In the genomic region with DNA sequence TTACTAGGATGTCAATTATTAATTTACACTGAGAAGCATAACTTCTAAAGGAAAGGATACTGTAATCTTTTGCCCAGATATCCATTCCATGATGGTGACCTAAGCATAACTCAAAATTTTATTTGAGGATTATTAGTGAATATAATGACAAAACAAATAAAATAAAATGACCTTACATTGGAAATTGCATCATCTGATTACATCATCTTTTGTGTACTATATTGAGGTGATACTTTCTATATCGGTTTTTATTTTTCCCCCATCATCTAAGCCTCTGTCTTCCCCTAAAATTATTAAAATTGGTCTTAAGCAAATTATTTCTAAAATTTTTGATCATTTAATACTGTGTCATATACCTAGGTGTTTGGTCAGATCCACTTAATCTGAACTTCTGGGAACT, we compare ENCODE assay signal across 22 cellular contexts.
A peak's percentile ranks its signal among the peaks of the same experiment; 100 is the strongest.
DNase-seq lines count a peak whose midpoint lies in the region; ATAC-seq, FAIRE-seq and TF ChIP-seq lines count a peak whose summit lies in the region.
"Had no signal": no experiment of that assay in that cellular context is flagged by ENCODE, and none has a peak within 500 bp of the region (broad histone marks: within the 10 kb centered on the region; RNA-seq: fewer than 3 reads in every experiment).

No MANE protein-coding gene starts in this region.

- H3K4me2 ChIP-seq in IMR-90 (ENCODE audit: low read depth, low read length): no peak overlapping the region
- no peak overlapping the region for H3K4me2 ChIP-seq in GM12878 (ENCODE audit: control insufficient read depth, insufficient read depth)
- H3K4me2 ChIP-seq: BLaER1 had no signal

- SMC1A ChIA-PET in GM12878 (lab: Charles Lee; ENCODE audit: uncharacterized antibody, unreplicated experiment): interaction anchor here (0.9 kb wide), 1 partner anchor 130 kb away, joined by 3 read pairs; no protein-coding TSS in a partner anchor

- H2BK120ac ChIP-seq in IMR-90 (ENCODE audit: low read depth, low read length): no peak overlapping the region

- H4K8ac ChIP-seq in IMR-90 (ENCODE audit: low read depth in 2 of 2, low read length in 2 of 2): no peak overlapping the region

- H3K56ac ChIP-seq in IMR-90 (ENCODE audit: extremely low read depth, insufficient read depth, low read length): no peak overlapping the region

- H3K4me3 ChIP-seq in IMR-90 (ENCODE audit: insufficient read depth, low read depth, low read length) (no peak overlapping the region), GM12878 (no peak overlapping the region)
- no peak overlapping the region for H3K4me3 ChIP-seq in CD4-positive, alpha-beta memory T cell (ENCODE audit: low read length in 2 of 2)
- H3K4me3 ChIP-seq: BLaER1 had no signal

- H4K20me1 ChIP-seq in IMR-90 (ENCODE audit: insufficient read depth, low read length) (no peaks in the 10 kb centered on the region), GM12878 (ENCODE audit: control insufficient read depth, insufficient read depth) (no peaks in the 10 kb centered on the region)
- H4K20me1 ChIP-seq: BLaER1 had no signal

- BruUV-seq in IMR-90 (replicated peaks; lab: Mats Ljungman, UMichigan): no TSS peak
- BruUV-seq in GM12878 (replicated peaks; lab: Mats Ljungman, UMichigan): no TSS peak

- TF ChIP-seq POLR2A in IMR-90 (IDR thresholded peaks at IDR 0.05; ENCODE audit: low read depth, low read length) (no peak), GM12878 (IDR thresholded peaks at IDR 0.05; ENCODE audit: low read depth, low read length) (no peak)

- intact Hi-C loops in IMR-90 (cut with micrococcal nuclease): no loop called here
- intact Hi-C loops in GM12878 (cut with micrococcal nuclease; ENCODE audit: unreplicated experiment): no loop called here
- intact Hi-C loops in CD4-positive, alpha-beta memory T cell (cut with micrococcal nuclease): no loop called here

- no CpG with 5 or more reads among the region's 1 CpG for WGBS in IMR-90 (ENCODE audit: extremely low coverage in 2 of 2, insufficient read length in 1 of 2), 2 experiments
- WGBS in GM12878 (ENCODE audit: insufficient coverage, insufficient replicate concordance, low lambda C conversion rate, missing lambda C conversion rate): 50% methylated on average over 1 of the region's 1 CpG

- H3K27me3 Mint-ChIP-seq in CD4-positive, alpha-beta memory T cell: peaks cover 0 to 4% of the 10 kb centered on the region in 2 donors
- H3K27me3 Mint-ChIP-seq in immature natural killer cell (ENCODE audit: low read depth in 3 of 3): peaks cover 0 to 4% (median 0%) of the 10 kb centered on the region in 3 donors

- no peak overlapping the region for H2AK9ac ChIP-seq in IMR-90 (replicated peaks; ENCODE audit: low read depth, low read length, poor library complexity)

- no peaks in the 10 kb centered on the region for H3K9me1 ChIP-seq in IMR-90 (ENCODE audit: insufficient read depth, low read length)

- no peak overlapping the region; the same call in 2 of the 3 replicates for H2BK15ac ChIP-seq in IMR-90 (ENCODE audit: low read depth, low read length)

- H3K9ac ChIP-seq in IMR-90 (ENCODE audit: low read depth, low read length) (no peak overlapping the region), GM12878 (ENCODE audit: control insufficient read depth, insufficient read depth, low read length) (no peak overlapping the region)
- H3K9ac ChIP-seq: BLaER1 had no signal

- H3K14ac ChIP-seq in IMR-90 (replicated peaks; ENCODE audit: low read depth, low read length): no peak overlapping the region

- RAD21 ChIA-PET in GM12878 (lab: Charles Lee; ENCODE audit: unreplicated experiment): no interaction called here

- no peak overlapping the region for H4K5ac ChIP-seq in IMR-90 (ENCODE audit: low read depth, low read length)

- H3K4me1 ChIP-seq in IMR-90 (ENCODE audit: control insufficient read depth, insufficient read depth, low read length) (no peaks in the 10 kb centered on the region; the same call in 1 of the 2 replicates), GM12878 (ENCODE audit: control insufficient read depth, insufficient read depth, low read length) (peaks cover 8% of the 10 kb centered on the region)
- H3K4me1 ChIP-seq in CD4-positive, alpha-beta memory T cell (ENCODE audit: insufficient read depth, low read length): peaks cover 2% of the 10 kb centered on the region
- H3K4me1 ChIP-seq: BE2C, BLaER1, Caco-2 had no signal

- no peak overlapping the region for H4K91ac ChIP-seq in IMR-90 (ENCODE audit: insufficient read depth, low read depth, low read length)

- no peak overlapping the region for H3K4me3 Mint-ChIP-seq in CD4-positive, alpha-beta memory T cell
- H3K4me3 Mint-ChIP-seq in immature natural killer cell: no peak overlapping the region
- H3K4me3 Mint-ChIP-seq: CD14-positive monocyte; CD4-positive, CD25-positive, alpha-beta regulatory T cell; CD8-positive, alpha-beta T cell had no signal

- H2BK5ac ChIP-seq in IMR-90 (ENCODE audit: low read depth, low read length, poor library complexity, severe bottlenecking): no peak overlapping the region

- H3K79me2 ChIP-seq in GM12878 (ENCODE audit: control insufficient read depth, insufficient read depth, low read length): no peaks in the 10 kb centered on the region

- no peaks in the 10 kb centered on the region for H3K27me3 ChIP-seq in IMR-90 (ENCODE audit: control insufficient read depth, insufficient read depth, low read length)
- no peaks in the 10 kb centered on the region for H3K27me3 ChIP-seq in GM12878 (replicated peaks in 1 of 2; ENCODE audit: control insufficient read depth in 2 of 2, insufficient read depth in 2 of 2, low read length in 1 of 2)
- no peaks in the 10 kb centered on the region for H3K27me3 ChIP-seq in CD4-positive, alpha-beta memory T cell (ENCODE audit: insufficient read depth, low read length)
- H3K27me3 ChIP-seq: BE2C, BLaER1 had no signal

- no peak overlapping the region for H2BK20ac ChIP-seq in IMR-90 (ENCODE audit: low read depth, low read length)

- H3K36me3 ChIP-seq in IMR-90 (ENCODE audit: control insufficient read depth, insufficient read depth, low read length) (no peaks in the 10 kb centered on the region), GM12878 (ENCODE audit: control insufficient read depth in 2 of 2, insufficient read depth in 2 of 2, low read length in 1 of 2) (no peaks in the 10 kb centered on the region)
- no peaks in the 10 kb centered on the region for H3K36me3 ChIP-seq in CD4-positive, alpha-beta memory T cell (ENCODE audit: insufficient read depth, low read length)
- H3K36me3 ChIP-seq: BE2C, BLaER1 had no signal

- no peak overlapping the region for H3K27ac ChIP-seq in IMR-90 (ENCODE audit: insufficient read depth, low read length)
- no peak overlapping the region for H3K27ac ChIP-seq in GM12878 (ENCODE audit: control insufficient read depth, insufficient read depth)
- no peak overlapping the region for H3K27ac ChIP-seq in CD4-positive, alpha-beta memory T cell (ENCODE audit: low read depth, low read length)
- H3K27ac ChIP-seq: BLaER1 had no signal

- dilution Hi-C loops in IMR-90 (cut with HindIII; ENCODE audit: low sequenced_read_pairs, unreplicated experiment): no loop called here

- ATAC-seq in IMR-90 (ENCODE audit: low read depth) (no peak), GM12878 (no peak), HG03520 (IDR thresholded peaks at IDR 0.05; ENCODE audit: unreplicated experiment) (no peak)
- ATAC-seq: CD8-positive, alpha-beta T cell had no signal

- H3K36me3 Mint-ChIP-seq in CD4-positive, alpha-beta memory T cell: no peaks in the 10 kb centered on the region
- H3K36me3 Mint-ChIP-seq in immature natural killer cell: no peaks in the 10 kb centered on the region
- H3K36me3 Mint-ChIP-seq: CD14-positive monocyte; CD4-positive, CD25-positive, alpha-beta regulatory T cell; CD8-positive, alpha-beta T cell had no signal

- H2AFZ ChIP-seq in IMR-90 (replicated peaks; ENCODE audit: low read length, poor library complexity): no peak overlapping the region
- no peak overlapping the region for H2AFZ ChIP-seq in GM12878 (ENCODE audit: control insufficient read depth, low read depth, low read length)

- no peaks in the 10 kb centered on the region for H3K9me3 Mint-ChIP-seq in CD4-positive, alpha-beta memory T cell
- no peaks in the 10 kb centered on the region for H3K9me3 Mint-ChIP-seq in immature natural killer cell

- no peak overlapping the region for H2AK5ac ChIP-seq in IMR-90 (ENCODE audit: low read depth, low read length)

- TF ChIP-seq EP300 in GM12878 (IDR thresholded peaks at IDR 0.05; ENCODE audit: borderline replicate concordance in 1 of 2, control insufficient read depth in 1 of 2, low read depth in 2 of 2, low read length in 2 of 2): no peak

- H3K27ac Mint-ChIP-seq in CD4-positive, alpha-beta memory T cell: no peak overlapping the region
- H3K27ac Mint-ChIP-seq in immature natural killer cell: no peak overlapping the region
- H3K27ac Mint-ChIP-seq: CD14-positive monocyte; CD4-positive, CD25-positive, alpha-beta regulatory T cell; CD8-positive, alpha-beta T cell had no signal

- TF ChIP-seq CTCF in IMR-90 (conservative IDR thresholded peaks at IDR 0.05; ENCODE audit: low read depth, low read length) (no peak), GM12878 (IDR thresholded peaks at IDR 0.05 in 2 of 3, conservative IDR thresholded peaks at IDR 0.05 in 1 of 3; ENCODE audit: control insufficient read depth in 2 of 3, extremely low read depth in 1 of 3, insufficient read depth in 1 of 3, low read depth in 3 of 3, low read length in 3 of 3) (no peak)

- no peaks in the 10 kb centered on the region for H3K9me3 ChIP-seq in IMR-90 (ENCODE audit: control insufficient read depth, insufficient read depth, low read length)
- H3K9me3 ChIP-seq in GM12878 (replicated peaks; ENCODE audit: control insufficient read depth, insufficient read depth, low read length): no peaks in the 10 kb centered on the region
- H3K9me3 ChIP-seq in CD4-positive, alpha-beta memory T cell (ENCODE audit: control insufficient read depth in 1 of 2, low read length in 2 of 2): no peaks in the 10 kb centered on the region
- H3K9me3 ChIP-seq: BE2C, BLaER1, Caco-2 had no signal

- no peak overlapping the region for H3K23ac ChIP-seq in IMR-90 (ENCODE audit: low read depth, low read length)

- CTCF ChIA-PET in IMR-90 (lab: Yijun Ruan, JAX) (no interaction called here), GM12878 (lab: Yijun Ruan, JAX) (interaction anchor here (0.8 to 1.1 kb wide), 3 partner anchors 9 to 472 kb away, joined by 3 to 4 read pairs (median 3); no protein-coding TSS in a partner anchor)
- CTCF ChIA-PET in CD4-positive, alpha-beta memory T cell (lab: Charles Lee; ENCODE audit: partially characterized antibody): no interaction called here

- FAIRE-seq in GM12878 (lab: Jason Lieb, UNC): no peak
- FAIRE-seq: A204.1, D721Med, G401.6, GM18507 had no signal

- POLR2A ChIA-PET in IMR-90 (lab: Charles Lee; ENCODE audit: unreplicated experiment): interaction anchor here (0.6 kb wide), 1 partner anchor 44 kb away, joined by 3 read pairs; no protein-coding TSS in a partner anchor
- POLR2A ChIA-PET in GM12878 (lab: Charles Lee): no interaction called here
- POLR2A ChIA-PET in CD4-positive, alpha-beta memory T cell (lab: Charles Lee; ENCODE audit: partially characterized antibody): no interaction called here

- DNase-seq in IMR-90 (no peak), OCI-M1 (lab: John Stamatoyannopoulos, UW) (peak; percentile 80), GM12878 (ENCODE audit: low read depth, low spot score) (no peak), immature natural killer cell (no peak)
- DNase-seq in CD4-positive, alpha-beta memory T cell: no peak
- DNase-seq: 8988T; ACHN; BE2C; C1 segment of cervical spinal cord; Caco-2; Calu3; CD4-positive, CD25-positive, alpha-beta regulatory T cell; CD8-positive, alpha-beta T cell; DMS79 treated with DMSO at 0.1 percent for 48 hours; GF-D8 had no signal

- TF ChIP-seq RAD21 in IMR-90 (IDR thresholded peaks at IDR 0.05; ENCODE audit: low read length) (no peak), GM12878 (IDR thresholded peaks at IDR 0.05; ENCODE audit: insufficient read depth, low read depth, low read length) (no peak)

- H3K18ac ChIP-seq in IMR-90 (ENCODE audit: low read depth, low read length): no peak overlapping the region

- no peaks in the 10 kb centered on the region for H3K79me1 ChIP-seq in IMR-90 (ENCODE audit: low read depth in 1 of 2, low read length in 2 of 2)

- H3K4ac ChIP-seq in IMR-90 (ENCODE audit: low read depth, low read length): no peak overlapping the region

- in situ Hi-C loops in IMR-90 (cut with MboI; ENCODE audit: low sequenced_read_pairs) (no loop called here), GM12878 (cut with MboI) (no loop called here)

- peaks cover 0 to 6% (median 4%) of the 10 kb centered on the region in 4 donors for H3K4me1 Mint-ChIP-seq in CD4-positive, alpha-beta memory T cell
- peaks cover 2 to 5% of the 10 kb centered on the region in 2 donors for H3K4me1 Mint-ChIP-seq in immature natural killer cell
